8 cellular contexts compared by ENCODE assay signal in the genomic region with DNA sequence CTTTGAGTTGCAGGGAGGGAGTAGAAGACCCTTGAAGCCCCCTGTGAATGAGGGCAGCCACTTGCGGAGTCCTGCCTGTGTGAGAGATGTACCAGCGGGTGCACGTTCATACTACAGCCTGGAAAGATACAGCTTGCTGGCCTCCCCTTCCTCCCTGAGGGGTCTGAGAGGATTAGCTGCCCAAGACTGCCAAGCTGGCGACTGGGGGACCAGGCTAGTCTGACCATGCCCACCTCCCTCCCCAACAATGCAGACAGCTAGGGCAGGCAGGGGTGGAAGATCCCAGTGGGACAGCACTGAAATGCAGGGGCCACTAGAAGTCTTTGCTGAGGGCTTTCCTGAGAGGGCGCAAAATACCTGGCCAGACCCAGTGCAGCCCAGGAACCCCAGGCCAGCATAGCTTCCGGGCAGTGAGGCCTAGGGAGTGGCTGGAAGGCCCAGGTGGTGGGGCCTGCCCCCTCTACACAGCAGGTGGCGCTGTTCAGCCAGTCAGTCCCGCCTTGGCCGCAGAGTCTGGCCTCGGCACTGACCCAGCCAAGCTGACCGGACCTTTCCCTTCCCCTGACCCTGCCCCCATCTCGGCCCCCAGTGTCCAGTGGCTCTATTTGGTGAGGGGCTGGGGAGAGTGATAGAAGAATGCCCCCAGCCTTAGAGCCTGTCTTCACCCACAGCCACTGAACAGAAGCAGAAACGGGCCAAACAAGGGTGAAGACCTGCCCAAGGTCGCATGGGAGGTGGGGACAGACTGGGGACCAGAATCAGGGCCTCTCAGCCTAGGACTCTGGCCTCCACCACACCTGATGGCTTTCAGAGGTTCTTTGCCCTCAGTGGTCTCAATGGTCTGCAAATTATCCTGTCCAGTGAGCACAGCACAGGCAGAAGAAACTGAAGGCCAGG. TPM values are rescaled to one million over a fixed set of nuclear protein-coding genes. Genes with fewer than 3 reads are reported as not detected.
DNase-seq lines count a peak whose midpoint lies in the region; ATAC-seq, FAIRE-seq and TF ChIP-seq lines count a peak whose summit lies in the region.

No MANE protein-coding gene starts in this region.

- H3K27me3 ChIP-seq in HAP-1 (ENCODE audit: low read depth) = no peaks in the 10 kb centered on the region

- no peaks in the 10 kb centered on the region for H3K36me3 ChIP-seq in HAP-1 (replicated peaks)

- in situ Hi-C loops in HAP-1 (cut with MboI; ENCODE audit: low sequenced_read_pairs) = no loop called here

- no peaks in the 10 kb centered on the region for H3K36me3 Mint-ChIP-seq in activated T-cell treated with anti-CD3 and anti-CD28 coated beads, Interleukin-2, amount 50 U/mL, for 4 hours (ENCODE audit: insufficient read depth)
- no peaks in the 10 kb centered on the region for H3K36me3 Mint-ChIP-seq in naive thymus-derived CD8-positive, alpha-beta T cell

- no peak overlapping the region for H3K4me3 Mint-ChIP-seq in activated T-cell treated with anti-CD3 and anti-CD28 coated beads, Interleukin-2, amount 50 U/mL, for 4 hours
- no peak overlapping the region for H3K4me3 Mint-ChIP-seq in naive thymus-derived CD8-positive, alpha-beta T cell

- peak; percentile 27 to 36 for ATAC-seq in activated T-cell treated with anti-CD3 and anti-CD28 coated beads, Interleukin-2, amount 50 U/mL, for 4 hours
- ATAC-seq in naive thymus-derived CD8-positive, alpha-beta T cell = no peak
- ATAC-seq in HG02938 (IDR thresholded peaks at IDR 0.05; ENCODE audit: unreplicated experiment) = no peak

- peak; percentile 91 for TF ChIP-seq CTCF in fibroblast of the aortic adventitia (IDR thresholded peaks at IDR 0.05; ENCODE audit: insufficient read depth, low read length)

- FAIRE-seq in urothelium cell line (lab: Jason Lieb, UNC) = no peak

- no peak overlapping the region for H3K27ac Mint-ChIP-seq in naive thymus-derived CD8-positive, alpha-beta T cell

- peaks cover 2% of the 10 kb centered on the region for H3K4me1 Mint-ChIP-seq in activated T-cell treated with anti-CD3 and anti-CD28 coated beads, Interleukin-2, amount 50 U/mL, for 4 hours (ENCODE audit: low read depth)
- H3K4me1 Mint-ChIP-seq in naive thymus-derived CD8-positive, alpha-beta T cell = peaks cover 0 to 8% (median 3%) of the 10 kb centered on the region in 4 donors

- POLR2A ChIA-PET in naive thymus-derived CD8-positive, alpha-beta T cell (lab: Charles Lee) = interaction anchor here (1.6 kb wide), 1 partner anchor 9 kb away, joined by 3 read pairs; no protein-coding TSS in a partner anchor

- H3K4me3 ChIP-seq in HAP-1 (no peak overlapping the region), fibroblast of the aortic adventitia (ENCODE audit: low read depth, low read length) (no peak overlapping the region)

- peaks cover 22% of the 10 kb centered on the region for H3K27me3 Mint-ChIP-seq in activated T-cell treated with anti-CD3 and anti-CD28 coated beads, Interleukin-2, amount 50 U/mL, for 4 hours (ENCODE audit: low read depth)
- peaks cover 11 to 33% (median 14%) of the 10 kb centered on the region in 5 donors for H3K27me3 Mint-ChIP-seq in naive thymus-derived CD8-positive, alpha-beta T cell

- H3K9me3 Mint-ChIP-seq in activated T-cell treated with anti-CD3 and anti-CD28 coated beads, Interleukin-2, amount 50 U/mL, for 4 hours = no peaks in the 10 kb centered on the region
- H3K9me3 Mint-ChIP-seq in naive thymus-derived CD8-positive, alpha-beta T cell = no peaks in the 10 kb centered on the region

- peaks cover 3% of the 10 kb centered on the region for H3K4me1 ChIP-seq in HAP-1

- no peaks in the 10 kb centered on the region for H3K9me3 ChIP-seq in HAP-1

- DNase-seq in DMS153 treated with DMSO at 0.1 percent for 48 hours (lab: John Stamatoyannopoulos, UW; ENCODE audit: unreplicated experiment) (peak; percentile 18), HAP-1 (ENCODE audit: low spot score in 2 of 2) (peak; percentile 62 to 84), NCI-H526 treated with DMSO at 0.1 percent for 48 hours (lab: John Stamatoyannopoulos, UW) (peak; percentile 52), fibroblast of the aortic adventitia (ENCODE audit: low read depth) (peak; percentile 61), urothelium cell line (ENCODE audit: low spot score) (peak; percentile 84)
- peak; percentile 19 for DNase-seq in activated T-cell treated with anti-CD3 and anti-CD28 coated beads, Interleukin-2, amount 50 U/mL, for 4 hours
- peak in 7 of 10 donors; percentile 8 to 43 (median 26) for DNase-seq in naive thymus-derived CD8-positive, alpha-beta T cell

RNA-seq across cellular contexts. Expression of a gene that starts 4.8 kb away (rescaled TPM):
- 1 to 10 TPM in 1 of 3 donors, under 1 TPM in 2; 0.08 to 1.1 (median 0.24) TPM for total RNA-seq in activated T-cell treated with anti-CD3 and anti-CD28 coated beads, Interleukin-2, amount 50 U/mL, for 4 hours
- 0.16 and 0.18 TPM in 2 replicates for total RNA-seq in fibroblast of the aortic adventitia (ENCODE audit: low replicate concordance)
- under 1 TPM; 0.47 to 0.68 TPM for total RNA-seq in naive thymus-derived CD8-positive, alpha-beta T cell
- polyA plus RNA-seq in naive thymus-derived CD8-positive, alpha-beta T cell = under 1 TPM in 2 of 3 donors, not detected in 1; 0.26 to 0.52 TPM

RNA-seq across cellular contexts. Expression of a gene that starts 44.8 kb away (rescaled TPM):
- total RNA-seq in activated T-cell treated with anti-CD3 and anti-CD28 coated beads, Interleukin-2, amount 50 U/mL, for 4 hours = 100 to 1,000 TPM; 139 to 143 (median 142) TPM
- total RNA-seq in fibroblast of the aortic adventitia (ENCODE audit: low replicate concordance) = 14.1 and 98.1 TPM in 2 replicates
- total RNA-seq in naive thymus-derived CD8-positive, alpha-beta T cell = 10 to 100 TPM; 84.4 to 87.7 TPM
- 100 to 1,000 TPM; 205 to 256 (median 225) TPM for polyA plus RNA-seq in naive thymus-derived CD8-positive, alpha-beta T cell

RNA-seq across cellular contexts. Expression of a gene that starts 45.1 kb away (rescaled TPM):
- 100 to 1,000 TPM in 1 of 3 donors, 10 to 100 TPM in 2; 92.8 to 108 (median 94.2) TPM for total RNA-seq in activated T-cell treated with anti-CD3 and anti-CD28 coated beads, Interleukin-2, amount 50 U/mL, for 4 hours
- total RNA-seq in fibroblast of the aortic adventitia (ENCODE audit: low replicate concordance) = 12.3 and 43.3 TPM in 2 replicates
- 1 to 10 TPM; 8.3 to 8.6 TPM for total RNA-seq in naive thymus-derived CD8-positive, alpha-beta T cell
- polyA plus RNA-seq in naive thymus-derived CD8-positive, alpha-beta T cell = 10 to 100 TPM in 2 of 3 donors, 1 to 10 TPM in 1; 10.0 to 13.1 (median 10.2) TPM

Comparison
In these comparisons a context has a peak if more than half of its experiments do, and no peak if none do; other contexts are left out.
1. DNase-seq: peak in every context shown above with its lines; median percentile 84 in urothelium cell line; 73 in HAP-1; 61 in fibroblast of the aortic adventitia; 52 in NCI-H526 treated with DMSO at 0.1 percent for 48 hours; 26 in naive thymus-derived CD8-positive, alpha-beta T cell; 19 in activated T-cell treated with anti-CD3 and anti-CD28 coated beads, Interleukin-2, amount 50 U/mL, for 4 hours; 18 in DMS153 treated with DMSO at 0.1 percent for 48 hours.
2. ATAC-seq: peak in activated T-cell treated with anti-CD3 and anti-CD28 coated beads, Interleukin-2, amount 50 U/mL, for 4 hours (2 of 2); none in naive thymus-derived CD8-positive, alpha-beta T cell (0 of 2) and HG02938 (single experiment).